In the genomic region with DNA sequence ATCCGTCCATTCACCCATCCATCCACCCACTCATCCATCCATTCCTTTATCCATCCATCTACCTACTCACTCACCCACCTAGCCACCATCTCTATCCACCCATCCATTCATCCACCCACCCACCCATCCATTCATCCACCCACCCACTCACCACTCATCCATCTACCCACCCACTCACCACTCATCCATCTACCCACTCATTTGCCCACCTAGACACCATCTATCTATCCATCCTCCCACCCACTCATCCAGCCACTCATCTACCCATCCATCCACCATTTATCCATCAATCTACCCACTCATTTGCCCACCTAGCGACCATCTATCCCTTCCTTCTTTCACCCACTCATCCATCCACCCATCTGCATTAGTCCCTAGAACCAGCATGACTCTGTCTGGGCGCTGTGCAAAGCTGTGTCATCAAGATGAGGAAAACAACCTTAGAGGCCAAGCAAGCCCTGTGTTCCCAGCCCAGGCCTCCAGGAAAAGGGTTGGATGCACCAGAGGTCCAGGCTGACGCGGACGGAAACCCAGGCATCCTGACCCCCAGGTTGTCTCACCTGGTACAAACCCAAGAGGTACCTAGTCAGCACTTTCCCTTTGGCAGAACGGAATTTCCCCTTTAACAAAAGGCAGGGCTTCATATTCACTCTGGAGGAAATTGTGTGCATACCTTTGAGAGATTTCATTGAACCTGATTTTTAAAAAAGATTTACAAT, we compare ENCODE assay signal across 3 cellular contexts.
A peak's percentile ranks its signal among the peaks of the same experiment; 100 is the strongest.
TF ChIP-seq lines count a peak whose summit lies in the region.

No MANE protein-coding gene starts in this region.

TF ChIP-seq in HepG2, 621 proteins besides CTCF, POLR2A, EP300 and RAD21:
- TF ChIP-seq WIZ (CRISPR knock-in tag; IDR thresholded peaks at IDR 0.05) (no peak), MAFF (IDR thresholded peaks at IDR 0.05; ENCODE audit: low read depth, low read length) (peak; percentile 50), MAFK (conservative IDR thresholded peaks at IDR 0.05 in 1 of 2, IDR thresholded peaks at IDR 0.05 in 1 of 2; ENCODE audit: low read length in 2 of 2) (peak in 1 of 2 experiments; percentile 76; a peak in 3 of 4 replicates)

TF ChIP-seq in IMR-90, 13 proteins besides CTCF, POLR2A, EP300 and RAD21:
- TF ChIP-seq BHLHE40 (IDR thresholded peaks at IDR 0.05; ENCODE audit: low read depth, low read length) (no peak), FOS (IDR thresholded peaks at IDR 0.05; ENCODE audit: low read depth, low read length) (no peak), MAFK (IDR thresholded peaks at IDR 0.05; ENCODE audit: low read depth, low read length) (peak; percentile 24; the same call in 1 of the 2 replicates), SMC3 (IDR thresholded peaks at IDR 0.05; ENCODE audit: low read depth, low read length) (no peak), RFX5 (IDR thresholded peaks at IDR 0.05; ENCODE audit: low read depth, low read length) (no peak)
- TF ChIP-seq, protein P1, sequence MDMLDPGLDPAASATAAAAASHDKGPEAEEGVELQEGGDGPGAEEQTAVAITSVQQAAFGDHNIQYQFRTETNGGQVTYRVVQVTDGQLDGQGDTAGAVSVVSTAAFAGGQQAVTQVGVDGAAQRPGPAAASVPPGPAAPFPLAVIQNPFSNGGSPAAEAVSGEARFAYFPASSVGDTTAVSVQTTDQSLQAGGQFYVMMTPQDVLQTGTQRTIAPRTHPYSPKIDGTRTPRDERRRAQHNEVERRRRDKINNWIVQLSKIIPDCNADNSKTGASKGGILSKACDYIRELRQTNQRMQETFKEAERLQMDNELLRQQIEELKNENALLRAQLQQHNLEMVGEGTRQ (IDR thresholded peaks at IDR 0.05; ENCODE audit: low read depth, low read length): no peak

TF ChIP-seq in H1, 55 proteins besides CTCF, POLR2A, EP300 and RAD21:
- TF ChIP-seq SP1 (IDR thresholded peaks at IDR 0.05; ENCODE audit: low read depth, low read length) (no peak), BRCA1 (IDR thresholded peaks at IDR 0.05; ENCODE audit: low read depth, low read length) (no peak), SRF (IDR thresholded peaks at IDR 0.05; ENCODE audit: low read depth, low read length) (no peak), RXRA (IDR thresholded peaks at IDR 0.05; ENCODE audit: insufficient read depth, low read depth, low read length) (no peak), MAFK (IDR thresholded peaks at IDR 0.05; ENCODE audit: low read depth, low read length) (no peak), FOSL1 (IDR thresholded peaks at IDR 0.05; ENCODE audit: insufficient read depth, low read depth, low read length) (no peak), RBBP5 (IDR thresholded peaks at IDR 0.05; ENCODE audit: borderline replicate concordance, low read depth, low read length) (no peak), CBX8 (IDR thresholded peaks at IDR 0.05; ENCODE audit: borderline replicate concordance, low read depth, low read length) (no peak), EZH2 (IDR thresholded peaks at IDR 0.05; ENCODE audit: low read depth, low read length, severe bottlenecking) (no peak)
- TF ChIP-seq, protein P2, sequence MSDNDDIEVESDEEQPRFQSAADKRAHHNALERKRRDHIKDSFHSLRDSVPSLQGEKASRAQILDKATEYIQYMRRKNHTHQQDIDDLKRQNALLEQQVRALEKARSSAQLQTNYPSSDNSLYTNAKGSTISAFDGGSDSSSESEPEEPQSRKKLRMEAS (IDR thresholded peaks at IDR 0.05): no peak
